Comparison of ENCODE assay signal across 8 cellular contexts in genomic region chr17:27601069-27601974, GRCh38. TPM values are rescaled to one million over a fixed set of nuclear protein-coding genes. Genes with fewer than 3 reads are reported as not detected.
DNase-seq lines count a peak whose midpoint lies in the region; ATAC-seq and TF ChIP-seq lines count a peak whose summit lies in the region.

No MANE protein-coding gene starts in this region.

- H3K4me3 ChIP-seq in SK-N-MC (no peak overlapping the region), gastroesophageal sphincter (no peak overlapping the region), osteoblast (ENCODE audit: insufficient read depth, low read length) (no peak overlapping the region), tibial artery (no peak overlapping the region)

- H3K9ac ChIP-seq in SK-N-MC (ENCODE audit: insufficient read length), result no peak overlapping the region

- peaks cover 0 to 18% (median 3%) of the 10 kb centered on the region in 3 donors for H3K4me1 ChIP-seq in gastroesophageal sphincter
- H3K4me1 ChIP-seq in osteoblast (ENCODE audit: insufficient read depth, low read length), result peaks cover 4% of the 10 kb centered on the region
- H3K4me1 ChIP-seq in tibial artery, result peaks cover 0 to 3% (median 3%) of the 10 kb centered on the region in 4 donors

- H4K20me1 ChIP-seq in osteoblast (ENCODE audit: insufficient read depth, low read length), result no peaks in the 10 kb centered on the region

- H3K4me2 ChIP-seq in osteoblast (ENCODE audit: insufficient read depth, low read length), result no peak overlapping the region

- ATAC-seq in gastroesophageal sphincter (peak; percentile 57), GM21576 (IDR thresholded peaks at IDR 0.05; ENCODE audit: unreplicated experiment) (no peak)

- WGBS in gastroesophageal sphincter (ENCODE audit: low coverage in 1 of 2), 2 donors, result 68 to 69% methylated on average over 6 to 9 of the region's 11 CpGs

- H3K36me3 ChIP-seq in SK-N-MC (ENCODE audit: insufficient read depth, low read length), result peaks cover 52% of the 10 kb centered on the region
- peaks cover 0 to 64% of the 10 kb centered on the region in 2 donors for H3K36me3 ChIP-seq in gastroesophageal sphincter
- no peaks in the 10 kb centered on the region for H3K36me3 ChIP-seq in osteoblast (ENCODE audit: insufficient read depth, low read length)
- H3K36me3 ChIP-seq in tibial artery, result peaks cover 18 to 47% (median 40%) of the 10 kb centered on the region in 3 donors

- H3K79me2 ChIP-seq in osteoblast (ENCODE audit: insufficient read depth, low read length), result no peaks in the 10 kb centered on the region

- no peak for TF ChIP-seq EP300 in gastroesophageal sphincter (IDR thresholded peaks at IDR 0.05)

- intact Hi-C loops in tibial artery (cut with DNase I; ENCODE audit: low total_unique reads), result loop anchor here (1.0 to 5.0 kb wide), 4 partner anchors 51 to 365 kb away; no protein-coding TSS in a partner anchor

- peak; percentile 92 to 95 (median 93) for TF ChIP-seq CTCF in gastroesophageal sphincter (IDR thresholded peaks at IDR 0.05)
- TF ChIP-seq CTCF in osteoblast (IDR thresholded peaks at IDR 0.05; ENCODE audit: extremely low read depth, low read depth, low read length), result peak; percentile 97
- TF ChIP-seq CTCF in tibial artery (IDR thresholded peaks at IDR 0.05), result peak; percentile 90 to 94

- peak; percentile 58 for DNase-seq in DMS79 treated with DMSO at 0.1 percent for 48 hours (lab: John Stamatoyannopoulos, UW)
- DNase-seq in LoVo (ENCODE audit: low spot score), result peak; percentile 67
- peak; percentile 68 for DNase-seq in SK-N-MC (ENCODE audit: low read depth, low spot score)
- DNase-seq in activated naive CD4-positive, alpha-beta T cell treated with Interleukin-2 at 50 U/mL for 16 hours, result peak; percentile 84
- DNase-seq in osteoblast (ENCODE audit: insufficient read length, low spot score, missing footprints), result peak; percentile 97
- DNase-seq in tibial artery, result peak; percentile 80 to 89

- H3K27me3 ChIP-seq in gastroesophageal sphincter, result no peaks in the 10 kb centered on the region
- H3K27me3 ChIP-seq in osteoblast (ENCODE audit: insufficient read depth, low read length), result no peaks in the 10 kb centered on the region
- H3K27me3 ChIP-seq in tibial artery, result no peaks in the 10 kb centered on the region

- no peak for TF ChIP-seq POLR2A in gastroesophageal sphincter (IDR thresholded peaks at IDR 0.05)

- no peak overlapping the region for H2AFZ ChIP-seq in osteoblast (ENCODE audit: low read length)

- H3K27ac ChIP-seq in SK-N-MC, result no peak overlapping the region
- no peak overlapping the region for H3K27ac ChIP-seq in gastroesophageal sphincter
- peak overlapping the region; percentile 32 for H3K27ac ChIP-seq in osteoblast (ENCODE audit: low read depth, low read length)
- no peak overlapping the region for H3K27ac ChIP-seq in tibial artery

- no peaks in the 10 kb centered on the region for H3K9me3 ChIP-seq in SK-N-MC (ENCODE audit: low read depth, low read length)
- no peaks in the 10 kb centered on the region for H3K9me3 ChIP-seq in gastroesophageal sphincter
- no peaks in the 10 kb centered on the region for H3K9me3 ChIP-seq in osteoblast (ENCODE audit: low read depth, low read length)
- H3K9me3 ChIP-seq in tibial artery, result no peaks in the 10 kb centered on the region

RNA-seq across cellular contexts. Expression of gene LGALS9, which starts 29.7 kb away (rescaled TPM):
- total RNA-seq in gastroesophageal sphincter, result 10 to 100 TPM in 3 of 4 donors, 1 to 10 TPM in 1; 8.7 to 62.0 (median 27.2) TPM
- total RNA-seq in osteoblast, result 1.4 and 4.7 TPM in 2 replicates
